Comparison of ENCODE assay signal across 26 cellular contexts in the genomic region with DNA sequence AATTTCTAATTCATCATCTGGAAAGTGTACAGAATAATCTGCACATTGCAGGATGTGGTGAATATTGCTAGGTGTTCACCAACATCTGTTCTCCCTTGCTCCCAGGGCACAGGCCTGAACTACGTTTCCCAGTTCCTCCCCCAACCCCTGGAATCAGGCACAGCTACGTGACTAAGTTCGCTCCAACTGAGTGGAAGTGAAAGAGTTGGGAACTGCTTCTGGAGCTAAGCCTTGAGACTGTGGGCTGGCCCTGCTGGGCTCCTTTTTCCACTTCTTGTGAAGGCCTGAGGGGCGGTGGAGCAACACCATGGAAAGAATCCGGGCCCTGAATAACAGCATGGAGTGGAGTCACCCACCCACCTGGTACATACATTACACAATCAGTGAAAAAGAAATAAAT.
"Had no signal": no experiment of that assay in that cellular context is flagged by ENCODE, and none has a peak within 500 bp of the region (broad histone marks: within the 10 kb centered on the region; RNA-seq: fewer than 3 reads in every experiment).

No MANE protein-coding gene starts in this region.

- ATAC-seq: activated CD8-positive, alpha-beta T cell treated with anti-CD3 and anti-CD28 coated beads for 36 hours; activated T-cell treated with anti-CD3 and anti-CD28 coated beads, Interleukin-2, amount 50 U/mL, for 4 hours; activated T-helper 17 cell treated with anti-CD3 and anti-CD28 coated beads, Interleukin-2, amount 50 U/mL, for 72 hours; esophagus mucosa; foreskin keratinocyte; heart right ventricle; naive thymus-derived CD8-positive, alpha-beta T cell; right cardiac atrium had no signal

- H3K36me3 ChIP-seq: breast epithelium, heart right ventricle, left ventricle myocardium inferior, spleen, suprapubic skin, tibial artery, WERI-Rb-1 had no signal

- DNase-seq: activated CD4-positive, alpha-beta T cell treated with anti-CD3 and anti-CD28 coated beads, Interleukin-2, amount 50 U/mL, for 1 hour; activated CD4-positive, CD25-positive, alpha-beta regulatory T cell treated with anti-CD3 and anti-CD28 coated beads, Interleukin-2, amount 50 U/mL, for 72 hours; activated CD8-positive, alpha-beta T cell treated with anti-CD3 and anti-CD28 coated beads for 36 hours; activated gamma-delta T cell treated with Interleukin-2 at 50 U/mL for 16 hours; activated naive CD4-positive, alpha-beta T cell treated with anti-CD3 and anti-CD28 coated beads, Interleukin-2, amount 50 U/mL, for 16 hours; activated T-cell treated with anti-CD3 and anti-CD28 coated beads, Interleukin-2, amount 50 U/mL, for 4 hours; amygdala; central memory CD4-positive, alpha-beta T cell; endodermal cell; heart right ventricle; islet precursor cell; left ventricle myocardium inferior; naive thymus-derived CD8-positive, alpha-beta T cell; right cardiac atrium; spleen; stimulated activated naive CD4-positive, alpha-beta T cell; tibial artery; WERI-Rb-1 had no signal

- H3K27me3 Mint-ChIP-seq: activated CD8-positive, alpha-beta T cell treated with anti-CD3 and anti-CD28 coated beads for 36 hours; activated T-helper 17 cell treated with anti-CD3 and anti-CD28 coated beads, Interleukin-2, amount 50 U/mL, for 72 hours; dendritic cell treated with granulocyte-macrophage colony-stimulating factor and Interleukin-4, amounts not matched to agents 40 ng/mL and 50 ng/mL, for 4 days; naive thymus-derived CD8-positive, alpha-beta T cell had no signal

- H3K9ac ChIP-seq: parathyroid adenoma had no signal

- H3K27ac Mint-ChIP-seq: activated CD8-positive, alpha-beta T cell treated with anti-CD3 and anti-CD28 coated beads for 36 hours; activated T-helper 17 cell treated with anti-CD3 and anti-CD28 coated beads, Interleukin-2, amount 50 U/mL, for 72 hours; dendritic cell treated with granulocyte-macrophage colony-stimulating factor and Interleukin-4, amounts not matched to agents 40 ng/mL and 50 ng/mL, for 4 days; endodermal cell had no signal

- H3K27me3 ChIP-seq: breast epithelium, foreskin keratinocyte, heart right ventricle, spleen, suprapubic skin, tibial artery had no signal

- H3K27ac ChIP-seq: breast epithelium, foreskin keratinocyte, heart right ventricle, left ventricle myocardium inferior, parathyroid adenoma, spleen, suprapubic skin, tibial artery, WERI-Rb-1 had no signal

- H3K9me3 ChIP-seq: breast epithelium, left ventricle myocardium inferior, suprapubic skin, tibial artery had no signal

- H3K4me1 ChIP-seq: breast epithelium, heart right ventricle, left ventricle myocardium inferior, parathyroid adenoma, spleen, suprapubic skin, tibial artery had no signal

- H3K4me3 Mint-ChIP-seq: activated CD8-positive, alpha-beta T cell treated with anti-CD3 and anti-CD28 coated beads for 36 hours; activated T-cell treated with anti-CD3 and anti-CD28 coated beads, Interleukin-2, amount 50 U/mL, for 4 hours; activated T-helper 17 cell treated with anti-CD3 and anti-CD28 coated beads, Interleukin-2, amount 50 U/mL, for 72 hours; dendritic cell treated with granulocyte-macrophage colony-stimulating factor and Interleukin-4, amounts not matched to agents 40 ng/mL and 50 ng/mL, for 4 days; endodermal cell; naive thymus-derived CD8-positive, alpha-beta T cell; neural crest cell had no signal

- H2AFZ ChIP-seq: parathyroid adenoma had no signal

- H3K9me3 Mint-ChIP-seq: activated T-cell treated with anti-CD3 and anti-CD28 coated beads, Interleukin-2, amount 50 U/mL, for 4 hours; activated T-helper 17 cell treated with anti-CD3 and anti-CD28 coated beads, Interleukin-2, amount 50 U/mL, for 72 hours; dendritic cell treated with granulocyte-macrophage colony-stimulating factor and Interleukin-4, amounts not matched to agents 40 ng/mL and 50 ng/mL, for 4 days; neural crest cell had no signal

- H3K79me2 ChIP-seq: parathyroid adenoma had no signal

- H3K4me3 ChIP-seq: breast epithelium, heart right ventricle, left ventricle myocardium inferior, spleen, suprapubic skin, tibial artery had no signal
